9 cellular contexts compared by ENCODE assay signal in genomic region chr7:1794888-1795542, GRCh38.
DNase-seq lines count a peak whose midpoint lies in the region; ATAC-seq and TF ChIP-seq lines count a peak whose summit lies in the region.
"Had no signal": no experiment of that assay in that cellular context is flagged by ENCODE, and none has a peak within 500 bp of the region (broad histone marks: within the 10 kb centered on the region; RNA-seq: fewer than 3 reads in every experiment).

No MANE protein-coding gene starts in this region.

- DNase-seq in DMS53 treated with DMSO at 0.1 percent for 48 hours (lab: John Stamatoyannopoulos, UW; ENCODE audit: unreplicated experiment) (peak; percentile 5), HT1080 (ENCODE audit: low read depth) (peak; percentile 39), OCI-M1 (lab: John Stamatoyannopoulos, UW) (peak; percentile 10), fibroblast of pulmonary artery (ENCODE audit: low read depth) (peak; percentile 10), AML-193 (lab: John Stamatoyannopoulos, UW) (no peak), NOMO-1 (lab: John Stamatoyannopoulos, UW; ENCODE audit: unreplicated experiment in 2 of 2) (no peak)
- no peak for DNase-seq in activated effector memory CD4-positive, alpha-beta T cell treated with Interleukin-2 at 50 U/mL for 16 hours
- DNase-seq: tibial artery had no signal

- no peak for ATAC-seq in GM18511 (IDR thresholded peaks at IDR 0.05; ENCODE audit: unreplicated experiment)

- H3K4me3 ChIP-seq in fibroblast of pulmonary artery (replicated peaks; ENCODE audit: low read depth, low read length), result no peak overlapping the region
- H3K4me3 ChIP-seq: tibial artery had no signal

- peak; percentile 21 for TF ChIP-seq CTCF in fibroblast of pulmonary artery (IDR thresholded peaks at IDR 0.05; ENCODE audit: low read length, missing control alignments)

Comparison
In these comparisons a context has a peak if more than half of its experiments do, and no peak if none do; other contexts are left out.
1. DNase-seq: peak in DMS53 treated with DMSO at 0.1 percent for 48 hours (single experiment), HT1080 (single experiment), OCI-M1 (single experiment) and fibroblast of pulmonary artery (single experiment); none in activated effector memory CD4-positive, alpha-beta T cell treated with Interleukin-2 at 50 U/mL for 16 hours (single experiment), AML-193 (0 of 2) and NOMO-1 (0 of 2).